Comparison of ENCODE assay signal across 2 cellular contexts in genomic region chr3:141486735-141487418, GRCh38.
TF ChIP-seq lines count a peak whose summit lies in the region.

Gene RASA2, plus strand, starts transcription at chr3:141487027. Its CDS starts 57 bp downstream, at chr3:141487084.

TF ChIP-seq in HCT116, 20 proteins besides CTCF, POLR2A, EP300 and RAD21 (continued from another document):
- TF ChIP-seq REST (IDR thresholded peaks at IDR 0.05; ENCODE audit: low read depth) (no peak), MAX (IDR thresholded peaks at IDR 0.05) (0 out of 2 replicates have a peak, but pooled peaks have one; percentile 25), YY1 (IDR thresholded peaks at IDR 0.05; ENCODE audit: extremely low read depth, insufficient replicate concordance, low read depth, low read length) (peak; percentile 78), SP1 (IDR thresholded peaks at IDR 0.05; ENCODE audit: low read depth) (peak; percentile 34; the same call in 1 of the 2 replicates), JUND (IDR thresholded peaks at IDR 0.05) (no peak), ZBTB33 (IDR thresholded peaks at IDR 0.05; ENCODE audit: extremely low read depth, insufficient replicate concordance, low read length) (peak; percentile 3), ZFX (IDR thresholded peaks at IDR 0.05) (no peak), ZNF274 (IDR thresholded peaks at IDR 0.05; ENCODE audit: low read depth, low read length) (no peak)

TF ChIP-seq in SK-N-SH, 30 proteins besides CTCF, POLR2A, EP300 and RAD21 (continued from another document):
- TF ChIP-seq REST (IDR thresholded peaks at IDR 0.05; ENCODE audit: low read depth, low read length) (no peak), MXI1 (IDR thresholded peaks at IDR 0.05; ENCODE audit: low read depth, low read length) (no peak; the same call in 1 of the 2 replicates), MEF2A (IDR thresholded peaks at IDR 0.05; ENCODE audit: borderline replicate concordance, low read depth) (no peak), MAX (IDR thresholded peaks at IDR 0.05; ENCODE audit: low read depth) (0 out of 2 replicates have a peak, but pooled peaks have one; percentile 13)
TF ChIP-seq in SK-N-SH: peak in this region for 4.
